In genomic region chr11:47905358-47906059, GRCh38 we compare ENCODE assay signal across 17 cellular contexts. TPM values are rescaled to one million over a fixed set of nuclear protein-coding genes. Genes with fewer than 3 reads are reported as not detected.
DNase-seq lines count a peak whose midpoint lies in the region; ATAC-seq, FAIRE-seq and TF ChIP-seq lines count a peak whose summit lies in the region.
"Had no signal": no experiment of that assay in that cellular context is flagged by ENCODE, and none has a peak within 500 bp of the region (broad histone marks: within the 10 kb centered on the region; RNA-seq: fewer than 3 reads in every experiment).

No MANE protein-coding gene starts in this region.

- H3K9me2 ChIP-seq in GM23338 (ENCODE audit: insufficient read depth), result 0 out of 2 replicates have a peak, but pooled peaks cover 4% of the 10 kb centered on the region

- H3K36me3 ChIP-seq in GM23338 (ENCODE audit: insufficient read depth), result no peaks in the 10 kb centered on the region
- no peaks in the 10 kb centered on the region for H3K36me3 ChIP-seq in bronchial epithelial cell (ENCODE audit: control insufficient read depth, insufficient read depth, low read length)
- no peaks in the 10 kb centered on the region for H3K36me3 ChIP-seq in mucosa of descending colon (ENCODE audit: low read depth)

- no peaks in the 10 kb centered on the region for H3K79me2 ChIP-seq in GM23338 (replicated peaks; ENCODE audit: insufficient read depth)

- H3K4me1 ChIP-seq in GM23338 (ENCODE audit: insufficient read depth) (no peaks in the 10 kb centered on the region), mucosa of descending colon (ENCODE audit: low read depth) (no peaks in the 10 kb centered on the region)

- no peaks in the 10 kb centered on the region for H3F3A ChIP-seq in GM23338 (replicated peaks; ENCODE audit: low read depth)

- peak overlapping the region; percentile 69 for H2AFZ ChIP-seq in GM23338

- H3K27ac ChIP-seq in GM23338 (ENCODE audit: low read depth), result no peak overlapping the region
- H3K27ac ChIP-seq: C4-2B had no signal

- no peaks in the 10 kb centered on the region for H4K20me1 ChIP-seq in GM23338 (replicated peaks; ENCODE audit: insufficient read depth)

- no peaks in the 10 kb centered on the region for H3K36me3 Mint-ChIP-seq in GM23338 (ENCODE audit: low read depth)
- no peaks in the 10 kb centered on the region for H3K36me3 Mint-ChIP-seq in neural crest cell (ENCODE audit: low read depth)
- H3K36me3 Mint-ChIP-seq: WTC11 had no signal

- intact Hi-C loops in mucosa of descending colon (cut with DNase I, micrococcal nuclease), result no loop called here

- no peaks in the 10 kb centered on the region for H3K9me3 Mint-ChIP-seq in GM23338
- H3K9me3 Mint-ChIP-seq in neural crest cell, result peaks cover 4% of the 10 kb centered on the region

- H3K4me3 ChIP-seq in GM23338, result no peak overlapping the region
- H3K4me3 ChIP-seq in bronchial epithelial cell (ENCODE audit: low read depth, low read length), result no peak overlapping the region
- H3K4me3 ChIP-seq in mucosa of descending colon, result no peak overlapping the region

- H3K4me1 Mint-ChIP-seq in GM23338 (no peaks in the 10 kb centered on the region), neural crest cell (peaks cover 5% of the 10 kb centered on the region)
- H3K4me1 Mint-ChIP-seq: WTC11 had no signal

- H3K4me2 ChIP-seq in GM23338, result no peak overlapping the region

- TF ChIP-seq CTCF in GM23338 (conservative IDR thresholded peaks at IDR 0.05; ENCODE audit: low read depth in 2 of 2), result no peak
- no peak for TF ChIP-seq CTCF in bronchial epithelial cell (IDR thresholded peaks at IDR 0.05; ENCODE audit: insufficient read depth, low read length, severe bottlenecking)
- TF ChIP-seq CTCF in neural crest cell (conservative IDR thresholded peaks at IDR 0.05), result no peak
- TF ChIP-seq CTCF in mucosa of descending colon (IDR thresholded peaks at IDR 0.05), result no peak

- H3K27me3 Mint-ChIP-seq in GM23338 (ENCODE audit: insufficient read depth, low read depth, poor library complexity) (no peaks in the 10 kb centered on the region), neural crest cell (ENCODE audit: low read depth) (no peaks in the 10 kb centered on the region)

- DNase-seq in GM23338 (ENCODE audit: low spot score), result peak; percentile 2
- DNase-seq in NOMO-1 (lab: John Stamatoyannopoulos, UW; ENCODE audit: unreplicated experiment in 2 of 2), result peak; percentile 80 to 81
- DNase-seq in bronchial epithelial cell (ENCODE audit: low read depth), result peak; percentile 81
- no peak for DNase-seq in neural crest cell (ENCODE audit: low read depth, low spot score)
- no peak for DNase-seq in activated effector memory CD4-positive, alpha-beta T cell treated with Interleukin-2 at 50 U/mL for 16 hours
- DNase-seq in mucosa of descending colon, result no peak
- DNase-seq: amygdala; mammary epithelial cell; NCI-H2081; SIG-M5; stimulated activated CD4-positive, alpha-beta T cell treated with anti-CD3 and anti-CD28 coated beads, Interleukin-4, amount 100 ng/mL, for 1 hour; stimulated activated naive CD4-positive, alpha-beta T cell had no signal

- no peak overlapping the region for H3K4me3 Mint-ChIP-seq in GM23338
- H3K4me3 Mint-ChIP-seq in neural crest cell, result no peak overlapping the region
- H3K4me3 Mint-ChIP-seq: WTC11 had no signal

- no peak for FAIRE-seq in bronchial epithelial cell (lab: Jason Lieb, UNC)
- FAIRE-seq: HepG2 had no signal

- H3K27ac Mint-ChIP-seq in GM23338 (no peak overlapping the region), neural crest cell (ENCODE audit: unreplicated experiment) (peak overlapping the region; percentile 4)
- H3K27ac Mint-ChIP-seq: WTC11 had no signal

- no peak for ATAC-seq in GM23338
- no peak for ATAC-seq in mucosa of descending colon
- ATAC-seq in HG02763 (IDR thresholded peaks at IDR 0.05; ENCODE audit: unreplicated experiment), result no peak
- ATAC-seq in HG03571 (IDR thresholded peaks at IDR 0.05; ENCODE audit: unreplicated experiment), result no peak
- ATAC-seq: HepG2, WTC11 had no signal

- H3K27me3 ChIP-seq in GM23338 (ENCODE audit: insufficient read depth) (no peaks in the 10 kb centered on the region), bronchial epithelial cell (ENCODE audit: control insufficient read depth, insufficient read depth, low read length) (no peaks in the 10 kb centered on the region)

- H3K9me3 ChIP-seq in mucosa of descending colon, result no peaks in the 10 kb centered on the region

TF ChIP-seq in GM23338, 12 proteins besides CTCF, POLR2A, EP300 and RAD21:
- TF ChIP-seq STAT1 (IDR thresholded peaks at IDR 0.05; ENCODE audit: unreplicated experiment) (no peak), NANOG (IDR thresholded peaks at IDR 0.05; ENCODE audit: borderline replicate concordance) (no peak), ZNF331 (CRISPR knock-in tag; IDR thresholded peaks at IDR 0.05; ENCODE audit: low read depth) (no peak)

RNA-seq across cellular contexts. Expression of gene NUP160, which starts 57.4 kb away (rescaled TPM):
- 101 and 108 TPM in 2 replicates for total RNA-seq in GM23338 (2014; rRNA removed; shearing (Covaris generic))
- 41.2 and 41.9 TPM in 2 replicates for polyA plus RNA-seq in GM23338 (2016; fragmentation: Nextera tagmentation; extraction: Ambion mirVana)
- total RNA-seq in bronchial epithelial cell (21.4 and 28.4 TPM in 2 replicates), neural crest cell (92.9 and 97.7 TPM in 2 replicates), mucosa of descending colon (10 to 100 TPM; 24.3 to 28.4 (median 28.2) TPM)

Comparison
In these comparisons a context has a peak if more than half of its experiments do, and no peak if none do; other contexts are left out.
1. DNase-seq: peak in GM23338 (single experiment), NOMO-1 (2 of 2) and bronchial epithelial cell (single experiment); none in neural crest cell (single experiment), activated effector memory CD4-positive, alpha-beta T cell treated with Interleukin-2 at 50 U/mL for 16 hours (single experiment) and mucosa of descending colon (0 of 3).